Comparison of ENCODE assay signal across 17 cellular contexts in genomic region chr4:169064281-169064680, GRCh38.
"Had no signal": no experiment of that assay in that cellular context is flagged by ENCODE, and none has a peak within 500 bp of the region (broad histone marks: within the 10 kb centered on the region; RNA-seq: fewer than 3 reads in every experiment).

No MANE protein-coding gene starts in this region.

- H3K27ac Mint-ChIP-seq: activated naive CD8-positive, alpha-beta T cell had no signal

- H3K9me3 ChIP-seq: lower lobe of right lung, tibial nerve had no signal

- H3K36me3 Mint-ChIP-seq: activated naive CD8-positive, alpha-beta T cell had no signal

- H3K4me3 ChIP-seq: cardiac muscle cell, lower lobe of right lung, tibial nerve had no signal

- ATAC-seq: left colon, lower lobe of right lung had no signal

- H3K27ac ChIP-seq: cardiac muscle cell, lower lobe of right lung, tibial nerve had no signal

- DNase-seq: activated CD4-positive, alpha-beta T cell treated with anti-CD3 and anti-CD28 coated beads, Interleukin-2, amount 50 U/mL, for 4 hours; amniotic stem cell; dermis blood vessel endothelial cell; effector memory CD4-positive, alpha-beta T cell; left colon; lower lobe of right lung; midbrain; nephron progenitor cell; nucleus accumbens; stimulated activated CD4-positive, alpha-beta T cell treated with anti-CD3 and anti-CD28 coated beads, Interleukin-12 subunit alpha, Interleukin-12 subunit beta, amount 100 ng/mL, for 4 hours; stimulated activated CD4-positive, alpha-beta T cell treated with anti-CD3 and anti-CD28 coated beads, Interleukin-1b, Interleukin-23, amount 100 ng/mL, for 48 hours; stimulated activated CD8-positive, alpha-beta memory T cell treated with anti-CD3 and anti-CD28 coated beads, Interleukin-4, amount 100 ng/mL, for 48 hours; stimulated activated naive CD4-positive, alpha-beta T cell; SW 1271 had no signal

- H3K9me3 Mint-ChIP-seq: nephron progenitor cell had no signal

- H3K27me3 Mint-ChIP-seq: activated naive CD8-positive, alpha-beta T cell had no signal

- H3K36me3 ChIP-seq: cardiac muscle cell, lower lobe of right lung, tibial nerve had no signal

- H3K4me3 Mint-ChIP-seq: activated naive CD8-positive, alpha-beta T cell; nephron progenitor cell had no signal

- H3K27me3 ChIP-seq: cardiac muscle cell, tibial nerve had no signal
